ENCODE assay signal across 9 cellular contexts in the genomic region with DNA sequence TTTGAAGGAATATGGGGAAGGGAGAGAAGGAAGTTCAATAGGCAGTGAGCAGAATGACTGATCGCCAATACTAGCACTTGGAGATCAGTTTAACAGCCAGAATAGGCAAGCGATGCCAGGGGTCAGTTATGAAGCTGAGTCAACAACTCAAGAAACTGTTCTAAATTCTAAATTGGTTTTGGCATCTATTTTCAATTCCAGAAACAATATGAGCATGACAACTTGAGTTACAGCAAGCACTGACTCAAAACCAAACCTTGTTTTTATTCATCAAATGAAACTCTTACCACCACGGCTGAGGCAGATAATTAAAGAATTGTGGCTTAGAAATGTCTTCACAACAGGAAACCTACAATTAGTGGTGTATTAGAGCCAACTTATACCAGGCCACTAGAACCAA.
DNase-seq lines count a peak whose midpoint lies in the region; ATAC-seq and TF ChIP-seq lines count a peak whose summit lies in the region.
"Had no signal": no experiment of that assay in that cellular context is flagged by ENCODE, and none has a peak within 500 bp of the region (broad histone marks: within the 10 kb centered on the region; RNA-seq: fewer than 3 reads in every experiment).

No MANE protein-coding gene starts in this region.

- 0 out of 20 replicates have a peak overlapping the region, but pooled peaks of 1 of the 10 experiments have one; percentile 2 for H3K4me3 ChIP-seq in BLaER1 treated with 17β-estradiol and CSF1 and Interleukin-3, amounts not matched to agents 10 nM and 100 nM
- H3K4me3 ChIP-seq in astrocyte of the spinal cord (ENCODE audit: low read depth, low read length), result no peak overlapping the region
- no peak overlapping the region for H3K4me3 ChIP-seq in neural progenitor cell
- H3K4me3 ChIP-seq: cardiac muscle cell had no signal

- H3K36me3 Mint-ChIP-seq in stimulated activated naive B cell treated with anti-CD40 and anti-IgM and Interleukin-4, amounts not matched to agents 10 μg/mL and 1 μg/mL and 100 μg/mL, for 72 hours, result peaks cover 14 to 22% of the 10 kb centered on the region in 2 donors
- peaks cover 1% of the 10 kb centered on the region for H3K36me3 Mint-ChIP-seq in neural progenitor cell

- in situ Hi-C loops in astrocyte of the spinal cord (cut with HindIII; ENCODE audit: low sequenced_read_pairs), result no loop called here

- peak; percentile 73 for ATAC-seq in HG03135 (IDR thresholded peaks at IDR 0.05; ENCODE audit: unreplicated experiment)
- ATAC-seq in stimulated activated naive B cell treated with anti-CD40 and anti-IgM and Interleukin-4, amounts not matched to agents 10 μg/mL and 1 μg/mL and 100 μg/mL, for 72 hours (replicated peaks), result peak; percentile 92 to 94

- peak; percentile 4 for DNase-seq in GM19238 (ENCODE audit: insufficient read length, low spot score)
- peak; percentile 61 for DNase-seq in astrocyte of the spinal cord (ENCODE audit: low read depth, low spot score)
- DNase-seq in stimulated activated naive B cell treated with anti-CD40 and anti-IgM and Interleukin-4, amounts not matched to agents 10 μg/mL and 1 μg/mL and 100 μg/mL, for 72 hours, result peak; percentile 8
- DNase-seq in neural progenitor cell (ENCODE audit: low spot score), result no peak
- no peak for DNase-seq in NCI-H2107 treated with DMSO at 0.1 percent for 48 hours (lab: John Stamatoyannopoulos, UW; ENCODE audit: unreplicated experiment)
- DNase-seq in midbrain (lab: John Stamatoyannopoulos, UW), result no peak

- H3K4me1 ChIP-seq in BLaER1 treated with 17β-estradiol and CSF1 and Interleukin-3, amounts not matched to agents 10 nM and 100 nM, result peaks cover 0 to 69% (median 17%) of the 10 kb centered on the region in 10 experiments; a peak in 14 of 20 replicates
- H3K4me1 ChIP-seq in neural progenitor cell, result no peaks in the 10 kb centered on the region

- H3K27me3 Mint-ChIP-seq in stimulated activated naive B cell treated with anti-CD40 and anti-IgM and Interleukin-4, amounts not matched to agents 10 μg/mL and 1 μg/mL and 100 μg/mL, for 72 hours, result no peaks in the 10 kb centered on the region
- H3K27me3 Mint-ChIP-seq in neural progenitor cell (ENCODE audit: insufficient read depth, low read depth), result no peaks in the 10 kb centered on the region

- H3K4me2 ChIP-seq in BLaER1 treated with 17β-estradiol and CSF1 and Interleukin-3, amounts not matched to agents 10 nM and 100 nM, result peak overlapping the region in 8 of 11 experiments; percentile 32 to 83 (median 77); a peak in 17 of 22 replicates
- no peak overlapping the region for H3K4me2 ChIP-seq in neural progenitor cell

- H3K36me3 ChIP-seq in BLaER1 treated with 17β-estradiol and CSF1 and Interleukin-3, amounts not matched to agents 10 nM and 100 nM, result 0 out of 22 replicates have a peak, but pooled peaks cover 0 to 6% (median 0%) of the 10 kb centered on the region in 11 experiments
- H3K36me3 ChIP-seq in neural progenitor cell, result no peaks in the 10 kb centered on the region
- H3K36me3 ChIP-seq: cardiac muscle cell had no signal

- peak overlapping the region in 10 of 11 experiments; percentile 7 to 96 (median 75); a peak in 17 of 22 replicates for H3K27ac ChIP-seq in BLaER1 treated with 17β-estradiol and CSF1 and Interleukin-3, amounts not matched to agents 10 nM and 100 nM
- H3K27ac ChIP-seq in neural progenitor cell, result no peak overlapping the region
- H3K27ac ChIP-seq: cardiac muscle cell had no signal

- peaks cover 13 to 24% of the 10 kb centered on the region in 2 donors for H3K4me1 Mint-ChIP-seq in stimulated activated naive B cell treated with anti-CD40 and anti-IgM and Interleukin-4, amounts not matched to agents 10 μg/mL and 1 μg/mL and 100 μg/mL, for 72 hours
- peaks cover 3% of the 10 kb centered on the region for H3K4me1 Mint-ChIP-seq in neural progenitor cell

- no peaks in the 10 kb centered on the region for H4K20me1 ChIP-seq in BLaER1 treated with 17β-estradiol and CSF1 and Interleukin-3, amounts not matched to agents 10 nM and 100 nM
- H4K20me1 ChIP-seq in neural progenitor cell (ENCODE audit: low read depth), result no peaks in the 10 kb centered on the region

- H3K9ac ChIP-seq in BLaER1 treated with 17β-estradiol and CSF1 and Interleukin-3, amounts not matched to agents 10 nM and 100 nM, result peak overlapping the region in 6 of 11 experiments; percentile 17 to 78 (median 72); a peak in 11 of 22 replicates
- H3K9ac ChIP-seq in neural progenitor cell, result no peak overlapping the region

- H3K9me3 ChIP-seq in BLaER1 treated with 17β-estradiol and CSF1 and Interleukin-3, amounts not matched to agents 10 nM and 100 nM (replicated peaks in 1 of 11), result no peaks in the 10 kb centered on the region; a peak in 1 of 22 replicates
- no peaks in the 10 kb centered on the region for H3K9me3 ChIP-seq in neural progenitor cell (ENCODE audit: low read depth)

- TF ChIP-seq CTCF in astrocyte of the spinal cord (IDR thresholded peaks at IDR 0.05; ENCODE audit: low read depth, low read length) (no peak), neural progenitor cell (IDR thresholded peaks at IDR 0.05) (no peak)

- H2AFZ ChIP-seq in neural progenitor cell (replicated peaks), result no peak overlapping the region

- no peaks in the 10 kb centered on the region for H3F3A ChIP-seq in neural progenitor cell (ENCODE audit: low read depth)

- H3K27me3 ChIP-seq in BLaER1 treated with 17β-estradiol and CSF1 and Interleukin-3, amounts not matched to agents 10 nM and 100 nM, result no peaks in the 10 kb centered on the region
- H3K27me3 ChIP-seq in neural progenitor cell, result no peaks in the 10 kb centered on the region
- H3K27me3 ChIP-seq: cardiac muscle cell had no signal

- H3K4me3 Mint-ChIP-seq in stimulated activated naive B cell treated with anti-CD40 and anti-IgM and Interleukin-4, amounts not matched to agents 10 μg/mL and 1 μg/mL and 100 μg/mL, for 72 hours, result peak overlapping the region; percentile 18 to 44
- H3K4me3 Mint-ChIP-seq in neural progenitor cell, result no peak overlapping the region

- peak overlapping the region; percentile 3 for H3K27ac Mint-ChIP-seq in stimulated activated naive B cell treated with anti-CD40 and anti-IgM and Interleukin-4, amounts not matched to agents 10 μg/mL and 1 μg/mL and 100 μg/mL, for 72 hours
- no peak overlapping the region for H3K27ac Mint-ChIP-seq in neural progenitor cell

- no peaks in the 10 kb centered on the region for H3K79me2 ChIP-seq in neural progenitor cell (ENCODE audit: low read depth)

- no peaks in the 10 kb centered on the region for H3K9me3 Mint-ChIP-seq in stimulated activated naive B cell treated with anti-CD40 and anti-IgM and Interleukin-4, amounts not matched to agents 10 μg/mL and 1 μg/mL and 100 μg/mL, for 72 hours
- no peaks in the 10 kb centered on the region for H3K9me3 Mint-ChIP-seq in neural progenitor cell

Comparison
In these comparisons a context has a peak if more than half of its experiments do, and no peak if none do; other contexts are left out.
1. DNase-seq: peak in GM19238 (single experiment), astrocyte of the spinal cord (single experiment) and stimulated activated naive B cell treated with anti-CD40 and anti-IgM and Interleukin-4, amounts not matched to agents 10 μg/mL and 1 μg/mL and 100 μg/mL, for 72 hours (single experiment); none in neural progenitor cell (single experiment), NCI-H2107 treated with DMSO at 0.1 percent for 48 hours (single experiment) and midbrain (single experiment).